ENCODE assay signal across 8 cellular contexts in genomic region chr6:165659945-165660862, GRCh38. TPM values are rescaled to one million over a fixed set of nuclear protein-coding genes. Genes with fewer than 3 reads are reported as not detected.
DNase-seq lines count a peak whose midpoint lies in the region; ATAC-seq, FAIRE-seq and TF ChIP-seq lines count a peak whose summit lies in the region.

No MANE protein-coding gene starts in this region.

- WGBS in spleen, 5 donors = 14 to 18% (median 17%) methylated on average over 57 to 68 of the region's 68 CpGs

- peaks cover 32% of the 10 kb centered on the region for H3K27me3 Mint-ChIP-seq in activated T-cell treated with anti-CD3 and anti-CD28 coated beads, Interleukin-2, amount 50 U/mL, for 4 hours (ENCODE audit: low read depth)
- peaks cover 50% of the 10 kb centered on the region for H3K27me3 Mint-ChIP-seq in activated T-helper 2 cell treated with anti-CD3 and anti-CD28 coated beads, Interferon-gamma antibody, Interleukin-2, Interleukin-4, amounts not matched to agents 10 μg/mL and 5 μg/mL and 100 μg/mL, durations not matched to agents 14 hours and 24 hours and 36 hours (ENCODE audit: low read depth)

- TF ChIP-seq POLR2A in spleen (IDR thresholded peaks at IDR 0.05) = no peak
- no peak for TF ChIP-seq POLR2A in GM12892 (IDR thresholded peaks at IDR 0.05; ENCODE audit: low read depth, low read length)

- no peak for FAIRE-seq in GM12892 (lab: Jason Lieb, UNC)

- no peak for TF ChIP-seq CTCF in kidney epithelial cell (IDR thresholded peaks at IDR 0.05; ENCODE audit: insufficient read depth, low read length, poor library complexity, severe bottlenecking)
- TF ChIP-seq CTCF in spleen (IDR thresholded peaks at IDR 0.05 in 8 of 11, conservative IDR thresholded peaks at IDR 0.05 in 3 of 11) = no peak

- no peaks in the 10 kb centered on the region for H3K36me3 Mint-ChIP-seq in activated T-cell treated with anti-CD3 and anti-CD28 coated beads, Interleukin-2, amount 50 U/mL, for 4 hours (ENCODE audit: insufficient read depth)
- H3K36me3 Mint-ChIP-seq in activated T-helper 2 cell treated with anti-CD3 and anti-CD28 coated beads, Interferon-gamma antibody, Interleukin-2, Interleukin-4, amounts not matched to agents 10 μg/mL and 5 μg/mL and 100 μg/mL, durations not matched to agents 14 hours and 24 hours and 36 hours (ENCODE audit: low read depth) = no peaks in the 10 kb centered on the region

- no peaks in the 10 kb centered on the region for H3K9me3 Mint-ChIP-seq in activated T-cell treated with anti-CD3 and anti-CD28 coated beads, Interleukin-2, amount 50 U/mL, for 4 hours
- H3K9me3 Mint-ChIP-seq in activated T-helper 2 cell treated with anti-CD3 and anti-CD28 coated beads, Interferon-gamma antibody, Interleukin-2, Interleukin-4, amounts not matched to agents 10 μg/mL and 5 μg/mL and 100 μg/mL, durations not matched to agents 14 hours and 24 hours and 36 hours = no peaks in the 10 kb centered on the region

- intact Hi-C loops in spleen (cut with DNase I; ENCODE audit: low total_unique reads) = loop anchor here (10.0 kb wide), 2 partner anchors 95 to 215 kb away; no protein-coding TSS in a partner anchor
- intact Hi-C loops in activated T-helper 2 cell treated with anti-CD3 and anti-CD28 coated beads, Interferon-gamma antibody, Interleukin-2, Interleukin-4, amounts not matched to agents 10 μg/mL and 5 μg/mL and 100 μg/mL, durations not matched to agents 14 hours and 24 hours and 36 hours (cut with micrococcal nuclease) = loop anchor here (5.0 kb wide), 3 partner anchors 192 to 507 kb away; partner anchors contain the start of gene TBXT

- H3K27ac ChIP-seq in caudate nucleus (ENCODE audit: low read depth, low read length) = peak overlapping the region; percentile 67
- peak overlapping the region in 5 of 8 donors; percentile 44 to 85 (median 75) for H3K27ac ChIP-seq in spleen

- H3K4me3 Mint-ChIP-seq in activated T-cell treated with anti-CD3 and anti-CD28 coated beads, Interleukin-2, amount 50 U/mL, for 4 hours = no peak overlapping the region
- no peak overlapping the region for H3K4me3 Mint-ChIP-seq in activated T-helper 2 cell treated with anti-CD3 and anti-CD28 coated beads, Interferon-gamma antibody, Interleukin-2, Interleukin-4, amounts not matched to agents 10 μg/mL and 5 μg/mL and 100 μg/mL, durations not matched to agents 14 hours and 24 hours and 36 hours (ENCODE audit: low read depth)

- no peaks in the 10 kb centered on the region for H3K9me3 ChIP-seq in spleen

- no peak overlapping the region for H3K27ac Mint-ChIP-seq in activated T-helper 2 cell treated with anti-CD3 and anti-CD28 coated beads, Interferon-gamma antibody, Interleukin-2, Interleukin-4, amounts not matched to agents 10 μg/mL and 5 μg/mL and 100 μg/mL, durations not matched to agents 14 hours and 24 hours and 36 hours

- peak overlapping the region; percentile 90 for H3K4me3 ChIP-seq in kidney epithelial cell (ENCODE audit: low read depth, low read length)
- H3K4me3 ChIP-seq in spleen = peak overlapping the region; percentile 16 to 72 (median 50)

- H3K27me3 ChIP-seq in kidney epithelial cell (ENCODE audit: control insufficient read depth, insufficient read depth, low read length) = peaks cover 3% of the 10 kb centered on the region
- peaks cover 0 to 67% (median 42%) of the 10 kb centered on the region in 7 donors for H3K27me3 ChIP-seq in spleen (replicated peaks in 1 of 7)

- H3K36me3 ChIP-seq in kidney epithelial cell (ENCODE audit: control insufficient read depth, insufficient read depth, low read length) (peaks cover 1% of the 10 kb centered on the region), spleen (no peaks in the 10 kb centered on the region)

- ATAC-seq in activated T-cell treated with anti-CD3 and anti-CD28 coated beads, Interleukin-2, amount 50 U/mL, for 4 hours = no peak

- peaks cover 0 to 46% (median 24%) of the 10 kb centered on the region in 6 donors for H3K4me1 ChIP-seq in spleen

- peaks cover 8% of the 10 kb centered on the region for H3K4me1 Mint-ChIP-seq in activated T-cell treated with anti-CD3 and anti-CD28 coated beads, Interleukin-2, amount 50 U/mL, for 4 hours (ENCODE audit: low read depth)
- H3K4me1 Mint-ChIP-seq in activated T-helper 2 cell treated with anti-CD3 and anti-CD28 coated beads, Interferon-gamma antibody, Interleukin-2, Interleukin-4, amounts not matched to agents 10 μg/mL and 5 μg/mL and 100 μg/mL, durations not matched to agents 14 hours and 24 hours and 36 hours (ENCODE audit: low read depth) = peaks cover 5% of the 10 kb centered on the region

- DNase-seq in HK-2 (ENCODE audit: unreplicated experiment) (peak; percentile 49), caudate nucleus (lab: John Stamatoyannopoulos, UW) (no peak), kidney epithelial cell (ENCODE audit: low read depth) (no peak), spleen (no peak), activated T-cell treated with anti-CD3 and anti-CD28 coated beads for 4 hours (no peak), GM12892 (ENCODE audit: insufficient read length) (no peak)
- no peak for DNase-seq in activated T-cell treated with anti-CD3 and anti-CD28 coated beads, Interleukin-2, amount 50 U/mL, for 4 hours
- DNase-seq in activated T-helper 2 cell treated with anti-CD3 and anti-CD28 coated beads, Interferon-gamma antibody, Interleukin-2, Interleukin-4, amounts not matched to agents 10 μg/mL and 5 μg/mL and 100 μg/mL, durations not matched to agents 14 hours and 24 hours and 36 hours (ENCODE audit: low spot score) = no peak

RNA-seq across cellular contexts. Expression of gene PDE10A, which starts 2.8 kb away (rescaled TPM):
- total RNA-seq in kidney epithelial cell = 13.0 and 13.3 TPM in 2 replicates
- total RNA-seq in spleen = 10 to 100 TPM in 5 of 7 donors, 1 to 10 TPM in 2; 7.5 to 28.2 (median 10.6) TPM
- 1 to 10 TPM; 1.1 to 2.5 (median 2.2) TPM for polyA plus RNA-seq in spleen
- under 1 TPM in 2 of 3 donors, not detected in 1; 0.03 to 0.08 TPM for total RNA-seq in activated T-cell treated with anti-CD3 and anti-CD28 coated beads, Interleukin-2, amount 50 U/mL, for 4 hours
- total RNA-seq in activated T-helper 2 cell treated with anti-CD3 and anti-CD28 coated beads, Interferon-gamma antibody, Interleukin-2, Interleukin-4, amounts not matched to agents 10 μg/mL and 5 μg/mL and 100 μg/mL, durations not matched to agents 14 hours and 24 hours and 36 hours = 0.05 TPM in 1 of 2 replicates, not detected in the other
- polyA plus RNA-seq in GM12892 (2012; ENCODE audit: missing spikeins) = 0.11 TPM
